In genomic region chr19:56309511-56310185, GRCh38 we compare ENCODE assay signal across 8 cellular contexts. TPM values are rescaled to one million over a fixed set of nuclear protein-coding genes. Genes with fewer than 3 reads are reported as not detected.
DNase-seq lines count a peak whose midpoint lies in the region; ATAC-seq and TF ChIP-seq lines count a peak whose summit lies in the region.

No MANE protein-coding gene starts in this region.

- H3K9me3 ChIP-seq in DND-41 (ENCODE audit: insufficient read depth, low read length, severe bottlenecking), result no peaks in the 10 kb centered on the region
- no peaks in the 10 kb centered on the region for H3K9me3 ChIP-seq in SK-N-SH
- no peaks in the 10 kb centered on the region for H3K9me3 ChIP-seq in right atrium auricular region

- peaks cover 8% of the 10 kb centered on the region; the same call in 1 of the 2 replicates for H3K79me2 ChIP-seq in DND-41 (ENCODE audit: insufficient read depth, low read length)
- peaks cover 8% of the 10 kb centered on the region for H3K79me2 ChIP-seq in SK-N-SH (ENCODE audit: insufficient read depth)

- peaks cover 18% of the 10 kb centered on the region for H3K4me1 ChIP-seq in DND-41 (ENCODE audit: insufficient read depth, low read length)
- H3K4me1 ChIP-seq in SK-N-SH (ENCODE audit: control insufficient read depth in 1 of 2, insufficient read depth in 2 of 2, low read depth in 1 of 2, low read length in 1 of 2), result peaks cover 0 to 4% of the 10 kb centered on the region in 2 experiments; a peak in 2 of 4 replicates
- peaks cover 0 to 7% of the 10 kb centered on the region in 2 donors for H3K4me1 ChIP-seq in right atrium auricular region

- TF ChIP-seq EP300 in SK-N-SH (IDR thresholded peaks at IDR 0.05; ENCODE audit: borderline replicate concordance in 1 of 2, low read depth in 1 of 2, low read length in 1 of 2), result no peak

- H3K4me1 Mint-ChIP-seq in activated naive CD4-positive, alpha-beta T cell treated with anti-CD3 and anti-CD28 coated beads, Interleukin-2, amount 10 ng/mL, durations not matched to agents 7 days and 5 days, result peaks cover 30% of the 10 kb centered on the region

- 84% methylated on average over 8 of the region's 11 CpGs for WGBS in SK-N-SH (ENCODE audit: low lambda C conversion rate)

- no peak overlapping the region for H3K4me3 Mint-ChIP-seq in activated naive CD4-positive, alpha-beta T cell treated with anti-CD3 and anti-CD28 coated beads, Interleukin-2, amount 10 ng/mL, durations not matched to agents 7 days and 5 days

- H3K27ac ChIP-seq in DND-41 (ENCODE audit: low read length) (no peak overlapping the region), SK-N-SH (ENCODE audit: low read depth in 2 of 2, low read length in 1 of 2) (no peak overlapping the region), right atrium auricular region (no peak overlapping the region)

- TF ChIP-seq RAD21 in SK-N-SH (IDR thresholded peaks at IDR 0.05; ENCODE audit: low read length), result peak; percentile 42

- H3K4me2 ChIP-seq in DND-41 (ENCODE audit: insufficient read depth, low read length), result no peak overlapping the region
- no peak overlapping the region for H3K4me2 ChIP-seq in SK-N-SH

- ATAC-seq in DND-41 (ENCODE audit: insufficient read depth, low read depth), result peak; percentile 79
- no peak for ATAC-seq in GM21619 (IDR thresholded peaks at IDR 0.05; ENCODE audit: unreplicated experiment)

- H3K36me3 ChIP-seq in DND-41 (ENCODE audit: insufficient read depth, low read length), result peaks cover 14% of the 10 kb centered on the region
- H3K36me3 ChIP-seq in SK-N-SH (replicated peaks in 1 of 2; ENCODE audit: control insufficient read depth in 1 of 2, insufficient read depth in 2 of 2, low read length in 1 of 2), result peaks cover 25 to 38% of the 10 kb centered on the region in 2 experiments
- H3K36me3 ChIP-seq in right atrium auricular region, result peaks cover 3% of the 10 kb centered on the region

- TF ChIP-seq CTCF in DND-41 (IDR thresholded peaks at IDR 0.05; ENCODE audit: borderline replicate concordance, extremely low read depth, low read length, poor library complexity, severe bottlenecking) (peak; percentile 94), SK-N-SH (IDR thresholded peaks at IDR 0.05) (peak; percentile 76), right atrium auricular region (IDR thresholded peaks at IDR 0.05) (peak; percentile 31 to 70)

- H2AFZ ChIP-seq in DND-41 (ENCODE audit: low read depth, low read length) (no peak overlapping the region), SK-N-SH (ENCODE audit: low read depth) (no peak overlapping the region)

- H3K9me3 Mint-ChIP-seq in activated naive CD4-positive, alpha-beta T cell treated with anti-CD3 and anti-CD28 coated beads, Interleukin-2, amount 10 ng/mL, durations not matched to agents 7 days and 5 days, result no peaks in the 10 kb centered on the region

- no peak overlapping the region for H3K4me3 ChIP-seq in DND-41 (ENCODE audit: low read depth in 1 of 2, low read length in 2 of 2)
- no peak overlapping the region; a peak in 1 of 4 replicates for H3K4me3 ChIP-seq in SK-N-SH (ENCODE audit: low read depth in 2 of 2, low read length in 1 of 2)
- no peak overlapping the region for H3K4me3 ChIP-seq in right atrium auricular region

- no peaks in the 10 kb centered on the region for H3K27me3 Mint-ChIP-seq in activated naive CD4-positive, alpha-beta T cell treated with anti-CD3 and anti-CD28 coated beads, Interleukin-2, amount 10 ng/mL, durations not matched to agents 7 days and 5 days

- H3F3A ChIP-seq in SK-N-SH (replicated peaks; ENCODE audit: insufficient read depth), result peaks cover 4% of the 10 kb centered on the region

- DNase-seq in DND-41, result peak; percentile 71
- peak; percentile 17 for DNase-seq in HS-27A (ENCODE audit: low read depth)
- DNase-seq in SK-N-SH, result peak; percentile 80
- DNase-seq in activated naive CD4-positive, alpha-beta T cell treated with anti-CD3 and anti-CD28 coated beads, Interleukin-2, amount 10 ng/mL, durations not matched to agents 7 days and 5 days, result peak; percentile 66
- no peak for DNase-seq in right atrium auricular region (ENCODE audit: low spot score)
- peak; percentile 64 to 65 for DNase-seq in stimulated activated CD4-positive, alpha-beta T cell treated with anti-CD3 and anti-CD28 coated beads, Interleukin-2, amount 100 ng/mL, for 24 hours
- no peak for DNase-seq in DMS153 treated with DMSO at 0.1 percent for 48 hours (lab: John Stamatoyannopoulos, UW; ENCODE audit: unreplicated experiment)

- H4K20me1 ChIP-seq in DND-41 (ENCODE audit: insufficient read depth, low read length) (no peaks in the 10 kb centered on the region), SK-N-SH (ENCODE audit: insufficient read depth) (no peaks in the 10 kb centered on the region)

- H3K27me3 ChIP-seq in DND-41 (ENCODE audit: insufficient read depth, low read length, poor library complexity) (no peaks in the 10 kb centered on the region), SK-N-SH (ENCODE audit: insufficient read depth) (no peaks in the 10 kb centered on the region), right atrium auricular region (no peaks in the 10 kb centered on the region)

- H3K9me2 ChIP-seq in SK-N-SH, result no peaks in the 10 kb centered on the region

- H3K9ac ChIP-seq in DND-41 (ENCODE audit: low read depth, low read length), result no peak overlapping the region
- no peak overlapping the region for H3K9ac ChIP-seq in SK-N-SH

- CTCF ChIA-PET in SK-N-SH (lab: Yijun Ruan, JAX), result interaction anchor here (0.6 to 7.1 kb wide), 22 partner anchors 9 to 248 kb away, joined by 3 to 42 read pairs (median 4); partner anchors contain the start of gene EDDM13
- CTCF ChIA-PET in activated naive CD4-positive, alpha-beta T cell treated with anti-CD3 and anti-CD28 coated beads, Interleukin-2, amount 10 ng/mL, durations not matched to agents 7 days and 5 days (lab: Charles Lee), result interaction anchor here (0.6 to 2.2 kb wide), 10 partner anchors 12 to 1192 kb away, joined by 3 to 15 read pairs (median 4); no protein-coding TSS in a partner anchor

- POLR2A ChIA-PET in SK-N-SH (lab: Yijun Ruan, JAX), result no interaction called here

- no peak overlapping the region for H3K27ac Mint-ChIP-seq in activated naive CD4-positive, alpha-beta T cell treated with anti-CD3 and anti-CD28 coated beads, Interleukin-2, amount 10 ng/mL, durations not matched to agents 7 days and 5 days

- peaks cover 25% of the 10 kb centered on the region for H3K36me3 Mint-ChIP-seq in activated naive CD4-positive, alpha-beta T cell treated with anti-CD3 and anti-CD28 coated beads, Interleukin-2, amount 10 ng/mL, durations not matched to agents 7 days and 5 days

TF ChIP-seq in SK-N-SH, 30 proteins besides CTCF, POLR2A, EP300 and RAD21:
- TF ChIP-seq SMC3 (IDR thresholded peaks at IDR 0.05; ENCODE audit: low read depth, low read length) (peak; percentile 49), USF2 (IDR thresholded peaks at IDR 0.05; ENCODE audit: borderline replicate concordance, low read depth, low read length) (no peak)

RNA-seq across cellular contexts. Expression of gene ZSCAN5A, which starts 5.0 kb away (rescaled TPM):
- 6.8 and 11.7 TPM in 2 replicates for polyA plus RNA-seq in SK-N-SH (2012; rRNA removed)
- 5.3 and 5.8 TPM in 2 replicates for polyA plus RNA-seq in SK-N-SH (2012; cell fraction: cytosol; rRNA removed)
- 6.7 and 8.1 TPM in 2 replicates for polyA plus RNA-seq in SK-N-SH (2012; cell fraction: nucleus; rRNA removed)
- 1 to 10 TPM; 3.0 to 9.5 TPM for total RNA-seq in right atrium auricular region

RNA-seq across cellular contexts. Expression of gene EDDM13, which starts 37.1 kb away (rescaled TPM):
- polyA plus RNA-seq in SK-N-SH (2012; rRNA removed), result not detected in 2 replicates
- polyA plus RNA-seq in SK-N-SH (2012; cell fraction: cytosol; rRNA removed), result not detected in 2 replicates
- polyA plus RNA-seq in SK-N-SH (2012; cell fraction: nucleus; rRNA removed), result not detected in 2 replicates
- total RNA-seq in right atrium auricular region, result not detected

Comparison
In these comparisons a context has a peak if more than half of its experiments do, and no peak if none do; other contexts are left out.
1. DNase-seq: peak in DND-41 (single experiment), HS-27A (single experiment), SK-N-SH (single experiment), activated naive CD4-positive, alpha-beta T cell treated with anti-CD3 and anti-CD28 coated beads, Interleukin-2, amount 10 ng/mL, durations not matched to agents 7 days and 5 days (single experiment) and stimulated activated CD4-positive, alpha-beta T cell treated with anti-CD3 and anti-CD28 coated beads, Interleukin-2, amount 100 ng/mL, for 24 hours (2 of 2); none in right atrium auricular region (single experiment) and DMS153 treated with DMSO at 0.1 percent for 48 hours (single experiment).
2. Peak in every context shown above with its lines, with median percentiles within 50 percentile points of each other: CTCF ChIP-seq.